ENCODE assay signal across 1 cellular context in genomic region chr2:214730248-214730647, GRCh38.
TF ChIP-seq lines count a peak whose summit lies in the region.

No MANE protein-coding gene starts in this region.

TF ChIP-seq in GM23338, 12 proteins besides CTCF, POLR2A, EP300 and RAD21 (continued from another document):
- TF ChIP-seq, protein P1, sequence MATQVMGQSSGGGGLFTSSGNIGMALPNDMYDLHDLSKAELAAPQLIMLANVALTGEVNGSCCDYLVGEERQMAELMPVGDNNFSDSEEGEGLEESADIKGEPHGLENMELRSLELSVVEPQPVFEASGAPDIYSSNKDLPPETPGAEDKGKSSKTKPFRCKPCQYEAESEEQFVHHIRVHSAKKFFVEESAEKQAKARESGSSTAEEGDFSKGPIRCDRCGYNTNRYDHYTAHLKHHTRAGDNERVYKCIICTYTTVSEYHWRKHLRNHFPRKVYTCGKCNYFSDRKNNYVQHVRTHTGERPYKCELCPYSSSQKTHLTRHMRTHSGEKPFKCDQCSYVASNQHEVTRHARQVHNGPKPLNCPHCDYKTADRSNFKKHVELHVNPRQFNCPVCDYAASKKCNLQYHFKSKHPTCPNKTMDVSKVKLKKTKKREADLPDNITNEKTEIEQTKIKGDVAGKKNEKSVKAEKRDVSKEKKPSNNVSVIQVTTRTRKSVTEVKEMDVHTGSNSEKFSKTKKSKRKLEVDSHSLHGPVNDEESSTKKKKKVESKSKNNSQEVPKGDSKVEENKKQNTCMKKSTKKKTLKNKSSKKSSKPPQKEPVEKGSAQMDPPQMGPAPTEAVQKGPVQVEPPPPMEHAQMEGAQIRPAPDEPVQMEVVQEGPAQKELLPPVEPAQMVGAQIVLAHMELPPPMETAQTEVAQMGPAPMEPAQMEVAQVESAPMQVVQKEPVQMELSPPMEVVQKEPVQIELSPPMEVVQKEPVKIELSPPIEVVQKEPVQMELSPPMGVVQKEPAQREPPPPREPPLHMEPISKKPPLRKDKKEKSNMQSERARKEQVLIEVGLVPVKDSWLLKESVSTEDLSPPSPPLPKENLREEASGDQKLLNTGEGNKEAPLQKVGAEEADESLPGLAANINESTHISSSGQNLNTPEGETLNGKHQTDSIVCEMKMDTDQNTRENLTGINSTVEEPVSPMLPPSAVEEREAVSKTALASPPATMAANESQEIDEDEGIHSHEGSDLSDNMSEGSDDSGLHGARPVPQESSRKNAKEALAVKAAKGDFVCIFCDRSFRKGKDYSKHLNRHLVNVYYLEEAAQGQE (IDR thresholded peaks at IDR 0.05; ENCODE audit: unreplicated experiment): no peak
- no peak for TF ChIP-seq POLR2AphosphoS5 (IDR thresholded peaks at IDR 0.05; ENCODE audit: low read depth)
- TF ChIP-seq EZH2 (IDR thresholded peaks at IDR 0.05; ENCODE audit: low read depth, unreplicated experiment): no peak
- no peak for TF ChIP-seq STAT1 (IDR thresholded peaks at IDR 0.05; ENCODE audit: unreplicated experiment)
- TF ChIP-seq, protein P2, sequence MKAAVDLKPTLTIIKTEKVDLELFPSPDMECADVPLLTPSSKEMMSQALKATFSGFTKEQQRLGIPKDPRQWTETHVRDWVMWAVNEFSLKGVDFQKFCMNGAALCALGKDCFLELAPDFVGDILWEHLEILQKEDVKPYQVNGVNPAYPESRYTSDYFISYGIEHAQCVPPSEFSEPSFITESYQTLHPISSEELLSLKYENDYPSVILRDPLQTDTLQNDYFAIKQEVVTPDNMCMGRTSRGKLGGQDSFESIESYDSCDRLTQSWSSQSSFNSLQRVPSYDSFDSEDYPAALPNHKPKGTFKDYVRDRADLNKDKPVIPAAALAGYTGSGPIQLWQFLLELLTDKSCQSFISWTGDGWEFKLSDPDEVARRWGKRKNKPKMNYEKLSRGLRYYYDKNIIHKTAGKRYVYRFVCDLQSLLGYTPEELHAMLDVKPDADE (IDR thresholded peaks at IDR 0.05): no peak
- TF ChIP-seq NANOG (IDR thresholded peaks at IDR 0.05; ENCODE audit: borderline replicate concordance): no peak
- no peak for TF ChIP-seq ZNF462 (CRISPR knock-in tag; IDR thresholded peaks at IDR 0.05)
- TF ChIP-seq EZH2phosphoT487 (IDR thresholded peaks at IDR 0.05; ENCODE audit: unreplicated experiment): no peak
